13 cellular contexts compared by ENCODE assay signal in genomic region chr11:72075109-72075508, GRCh38. TPM values are rescaled to one million over a fixed set of nuclear protein-coding genes. Genes with fewer than 3 reads are reported as not detected.
A peak's percentile ranks its signal among the peaks of the same experiment; 100 is the strongest.
DNase-seq lines count a peak whose midpoint lies in the region; ATAC-seq, FAIRE-seq and TF ChIP-seq lines count a peak whose summit lies in the region.
"Had no signal": no experiment of that assay in that cellular context is flagged by ENCODE, and none has a peak within 500 bp of the region (broad histone marks: within the 10 kb centered on the region; RNA-seq: fewer than 3 reads in every experiment).

No MANE protein-coding gene starts in this region.

- H3K4me1 ChIP-seq in SK-N-SH (ENCODE audit: control insufficient read depth in 1 of 2, insufficient read depth in 2 of 2, low read depth in 1 of 2, low read length in 1 of 2) = peaks cover 7 to 34% of the 10 kb centered on the region in 2 experiments
- H3K4me1 ChIP-seq in H1 (replicated peaks in 1 of 4; ENCODE audit: control insufficient read depth in 3 of 4, insufficient read depth in 4 of 4, low read length in 3 of 4) = peaks cover 0 to 11% (median 0%) of the 10 kb centered on the region in 4 experiments; a peak in 3 of 7 replicates
- peaks cover 15 to 92% (median 57%) of the 10 kb centered on the region in 6 donors for H3K4me1 ChIP-seq in spleen

- H3K79me2 ChIP-seq in SK-N-SH (ENCODE audit: insufficient read depth) = peaks cover 96% of the 10 kb centered on the region
- H3K79me2 ChIP-seq in H1 (ENCODE audit: control insufficient read depth in 1 of 2, insufficient read depth in 2 of 2, low read length in 2 of 2) = peaks cover 25 to 95% of the 10 kb centered on the region in 2 experiments

- H3K4me2 ChIP-seq in SK-N-SH (no peak overlapping the region), H1 (ENCODE audit: insufficient read depth in 1 of 2, low read depth in 2 of 2, low read length in 2 of 2) (no peak overlapping the region)
- H3K4me2 ChIP-seq: A549 had no signal

- H3K23me2 ChIP-seq in H1 (ENCODE audit: low read depth, low read length) = peaks cover 4% of the 10 kb centered on the region; the same call in 1 of the 2 replicates

- no peak for TF ChIP-seq EP300 in SK-N-SH (IDR thresholded peaks at IDR 0.05; ENCODE audit: borderline replicate concordance in 1 of 2, low read depth in 1 of 2, low read length in 1 of 2)
- TF ChIP-seq EP300 in H1 (IDR thresholded peaks at IDR 0.05; ENCODE audit: borderline replicate concordance in 1 of 2, low read depth in 2 of 2, low read length in 2 of 2) = no peak

- peak overlapping the region; percentile 4 to 12; a peak in 1 of 4 replicates for H3K27ac ChIP-seq in SK-N-SH (ENCODE audit: low read depth in 2 of 2, low read length in 1 of 2)
- no peak overlapping the region for H3K27ac ChIP-seq in H1 (ENCODE audit: low read depth, low read length)
- peak overlapping the region in 5 of 8 donors; percentile 16 to 69 (median 49) for H3K27ac ChIP-seq in spleen
- H3K27ac ChIP-seq: A549, uterus had no signal

- no peak overlapping the region for H3K4ac ChIP-seq in H1 (replicated peaks; ENCODE audit: insufficient read length, low read depth, low read length)

- POLR2A ChIA-PET in SK-N-SH (lab: Yijun Ruan, JAX) (no interaction called here), H1 (lab: Charles Lee; ENCODE audit: partially characterized antibody) (interaction anchor here (0.8 to 2.0 kb wide), 5 partner anchors 11 to 45 kb away, joined by 4 to 6 read pairs (median 5); partner anchors contain the start of gene ANAPC15)

- H4K91ac ChIP-seq in H1 (replicated peaks; ENCODE audit: insufficient read length, low read length) = no peak overlapping the region

- no peak overlapping the region for H3K56ac ChIP-seq in H1 (replicated peaks; ENCODE audit: insufficient read length, low read depth, low read length)

- CTCF ChIA-PET in SK-N-SH (lab: Yijun Ruan, JAX) = interaction anchor here (0.8 to 3.2 kb wide), 5 partner anchors 13 to 97 kb away, joined by 3 to 16 read pairs (median 5); no protein-coding TSS in a partner anchor
- CTCF ChIA-PET in H1 (lab: Charles Lee; ENCODE audit: partially characterized antibody) = interaction anchor here (0.8 to 5.1 kb wide), 22 partner anchors 9 to 174 kb away, joined by 3 to 33 read pairs (median 4); no protein-coding TSS in a partner anchor

- H3K9me3 ChIP-seq in SK-N-SH (no peaks in the 10 kb centered on the region), H1 (ENCODE audit: insufficient read depth in 2 of 2, low read depth in 1 of 2, low read length in 1 of 2) (no peaks in the 10 kb centered on the region), spleen (no peaks in the 10 kb centered on the region)
- H3K9me3 ChIP-seq: A549, uterus had no signal

- H3K9me2 ChIP-seq in SK-N-SH = no peaks in the 10 kb centered on the region

- no peak overlapping the region for H3K4me3 Mint-ChIP-seq in activated T-cell treated with anti-CD3 and anti-CD28 coated beads, Interleukin-2, amount 50 U/mL, for 24 hours

- H3K4me3 ChIP-seq in SK-N-SH (ENCODE audit: low read depth in 2 of 2, low read length in 1 of 2) = no peak overlapping the region
- H3K4me3 ChIP-seq in H1 (ENCODE audit: extremely low read depth in 1 of 4, insufficient read depth in 2 of 4, low read depth in 3 of 4, low read length in 4 of 4) = no peak overlapping the region
- no peak overlapping the region for H3K4me3 ChIP-seq in spleen
- H3K4me3 ChIP-seq: A549, uterus had no signal

- peaks cover 48% of the 10 kb centered on the region for H3K36me3 Mint-ChIP-seq in activated T-cell treated with anti-CD3 and anti-CD28 coated beads, Interleukin-2, amount 50 U/mL, for 24 hours (ENCODE audit: low read depth)

- intact Hi-C loops in spleen (cut with DNase I; ENCODE audit: low total_unique reads) = no loop called here

- H4K5ac ChIP-seq in H1 (ENCODE audit: insufficient read length, low read depth, low read length) = no peak overlapping the region

- H3K27me3 Mint-ChIP-seq in activated T-cell treated with anti-CD3 and anti-CD28 coated beads, Interleukin-2, amount 50 U/mL, for 24 hours = no peaks in the 10 kb centered on the region

- peaks cover 51% of the 10 kb centered on the region for H3K4me1 Mint-ChIP-seq in activated T-cell treated with anti-CD3 and anti-CD28 coated beads, Interleukin-2, amount 50 U/mL, for 24 hours (ENCODE audit: low read depth)

- TF ChIP-seq POLR2A in H1 (IDR thresholded peaks at IDR 0.05; ENCODE audit: control extremely low read depth in 1 of 2, low read depth in 2 of 2, low read length in 2 of 2) (no peak), spleen (IDR thresholded peaks at IDR 0.05) (no peak)

- H3K36me3 ChIP-seq in SK-N-SH (replicated peaks in 1 of 2; ENCODE audit: control insufficient read depth in 1 of 2, insufficient read depth in 2 of 2, low read length in 1 of 2) (peaks cover 0 to 4% of the 10 kb centered on the region in 2 experiments), H1 (ENCODE audit: control insufficient read depth in 2 of 4, insufficient read depth in 4 of 4, low read length in 3 of 4) (no peaks in the 10 kb centered on the region; a peak in 2 of 8 replicates), spleen (peaks cover 0 to 10% (median 3%) of the 10 kb centered on the region in 6 donors)
- H3K36me3 ChIP-seq: uterus had no signal

- TF ChIP-seq CTCF in SK-N-SH (IDR thresholded peaks at IDR 0.05) (peak; percentile 30), H1 (IDR thresholded peaks at IDR 0.05; ENCODE audit: control extremely low read depth in 1 of 3, insufficient read depth in 1 of 3, low read depth in 1 of 3, low read length in 3 of 3) (peak; percentile 8 to 53 (median 11); a peak in 2 of 4 replicates), spleen (IDR thresholded peaks at IDR 0.05 in 8 of 11, conservative IDR thresholded peaks at IDR 0.05 in 3 of 11) (peak in 1 of 11 experiments; percentile 26)

- H2BK5ac ChIP-seq in H1 (ENCODE audit: low read depth, low read length) = no peak overlapping the region

- no peak overlapping the region for H2BK15ac ChIP-seq in H1 (ENCODE audit: low read length)

- DNase-seq in SK-N-SH = no peak
- peak; percentile 51 for DNase-seq in NOMO-1 treated with DMSO at 0.1 percent for 48 hours (lab: John Stamatoyannopoulos, UW; ENCODE audit: unreplicated experiment)
- no peak for DNase-seq in H1 (ENCODE audit: low read depth in 1 of 2, low spot score in 2 of 2)
- no peak for DNase-seq in spleen
- DNase-seq in GM03348 (ENCODE audit: low spot score) = no peak
- no peak for DNase-seq in SW480 (ENCODE audit: low spot score)
- no peak for DNase-seq in activated T-cell treated with anti-CD3 and anti-CD28 coated beads, Interleukin-2, amount 50 U/mL, for 24 hours
- DNase-seq: NCI-H524 treated with DMSO at 0.1 percent for 48 hours; stimulated activated CD4-positive, alpha-beta T cell treated with anti-CD3 and anti-CD28 coated beads, Interleukin-4, amount 100 ng/mL, for 24 hours; uterus had no signal

- no peak overlapping the region for H2BK20ac ChIP-seq in H1 (ENCODE audit: low read length)

- H3K14ac ChIP-seq in H1 (ENCODE audit: insufficient read length) = no peak overlapping the region

- H3K23ac ChIP-seq in H1 (ENCODE audit: insufficient read length) = no peak overlapping the region

- peaks cover 30% of the 10 kb centered on the region for H3F3A ChIP-seq in SK-N-SH (replicated peaks; ENCODE audit: insufficient read depth)

- FAIRE-seq in H1 (lab: Jason Lieb, UNC) = no peak
- FAIRE-seq: A549 had no signal

- no peaks in the 10 kb centered on the region for H3K9me3 Mint-ChIP-seq in activated T-cell treated with anti-CD3 and anti-CD28 coated beads, Interleukin-2, amount 50 U/mL, for 24 hours

- no peak overlapping the region for H2AK5ac ChIP-seq in H1 (ENCODE audit: low read depth, low read length)

- H4K20me1 ChIP-seq in SK-N-SH (ENCODE audit: insufficient read depth) (no peaks in the 10 kb centered on the region), H1 (replicated peaks in 1 of 2; ENCODE audit: control insufficient read depth in 1 of 2, insufficient read depth in 2 of 2, low read length in 2 of 2) (peaks cover 4 to 13% of the 10 kb centered on the region in 2 experiments)

- no peak overlapping the region for H3K18ac ChIP-seq in H1 (ENCODE audit: extremely low read depth, low read length)

- 100% methylated on average over 1 of the region's 1 CpG for WGBS in SK-N-SH (ENCODE audit: low lambda C conversion rate)
- WGBS in H1 (ENCODE audit: extremely low coverage in 1 of 2, insufficient coverage in 1 of 2, insufficient read length in 1 of 2, insufficient replicate concordance in 2 of 2, low coverage in 1 of 2, low lambda C conversion rate in 2 of 2, missing lambda C conversion rate in 1 of 2), 2 experiments = 94% methylated on average over 1 of the region's 1 CpG; no CpG with 5 or more reads in 1 of the 2 experiments
- 81 to 93% (median 92%) methylated on average over 1 of the region's 1 CpG for WGBS in spleen, 5 donors

- TF ChIP-seq RAD21 in SK-N-SH (IDR thresholded peaks at IDR 0.05; ENCODE audit: low read length) (no peak), H1 (IDR thresholded peaks at IDR 0.05 in 1 of 2, conservative IDR thresholded peaks at IDR 0.05 in 1 of 2; ENCODE audit: low read depth in 2 of 2, low read length in 2 of 2) (peak in 1 of 2 experiments; percentile 26; a peak in 2 of 4 replicates)

- no peak overlapping the region for H2BK120ac ChIP-seq in H1 (replicated peaks; ENCODE audit: low read depth, low read length)

- no peak overlapping the region for H3K27ac Mint-ChIP-seq in activated T-cell treated with anti-CD3 and anti-CD28 coated beads, Interleukin-2, amount 50 U/mL, for 24 hours

- no peak overlapping the region for H2BK12ac ChIP-seq in H1 (ENCODE audit: low read depth, low read length)

- H4K8ac ChIP-seq in H1 (ENCODE audit: extremely low read depth, insufficient read depth, low read length) = no peak overlapping the region

- H2AFZ ChIP-seq in SK-N-SH (ENCODE audit: low read depth) (no peak overlapping the region), H1 (ENCODE audit: low read length) (no peak overlapping the region)

- H3K79me1 ChIP-seq in H1 (ENCODE audit: low read depth, low read length) = peaks cover 11% of the 10 kb centered on the region; the same call in 1 of the 2 replicates

- H3K27me3 ChIP-seq in SK-N-SH (ENCODE audit: insufficient read depth) = no peaks in the 10 kb centered on the region
- H3K27me3 ChIP-seq in H1 (replicated peaks in 1 of 4; ENCODE audit: control insufficient read depth in 3 of 4, extremely low read depth in 1 of 4, insufficient read depth in 3 of 4, low read length in 3 of 4) = no peaks in the 10 kb centered on the region
- no peaks in the 10 kb centered on the region for H3K27me3 ChIP-seq in spleen (replicated peaks in 1 of 7)
- H3K27me3 ChIP-seq: uterus had no signal

- no peak for ATAC-seq in SK-N-SH treated with all-trans-retinoic acid at 6 μM for 48 hours

- H3K9ac ChIP-seq in SK-N-SH (no peak overlapping the region), H1 (replicated peaks in 1 of 4; ENCODE audit: extremely low read depth in 1 of 4, low read depth in 3 of 4, low read length in 3 of 4) (no peak overlapping the region)

RNA-seq across cellular contexts. Expression of gene NUMA1, which starts 5.2 kb away (rescaled TPM):
- polyA plus RNA-seq in SK-N-SH (2012; rRNA removed) (111 TPM in 2 replicates), H1 (2011; rRNA removed) (101 and 137 TPM in 2 replicates), spleen (100 to 1,000 TPM in 2 of 3 donors, 10 to 100 TPM in 1; 75.5 to 164 (median 141) TPM)
- polyA plus RNA-seq in SK-N-SH (2012; cell fraction: cytosol; rRNA removed) = 32.2 and 47.9 TPM in 2 replicates
- 295 and 336 TPM in 2 replicates for polyA plus RNA-seq in SK-N-SH (2012; cell fraction: nucleus; rRNA removed)
- total RNA-seq in H1 (2021; fragmentation: NEBNext Ultra II Directional; extraction: Animal tissue kit (Norgen Biotek cat#: 25700)) = 107 and 108 TPM in 2 replicates
- polyA plus RNA-seq in H1 (2011; cell fraction: cytosol; rRNA removed) = 96.5 TPM
- 241 TPM for polyA plus RNA-seq in H1 (2011; cell fraction: nucleus; rRNA removed)
- polyA plus RNA-seq in H1 (2012, experiment 1 of 2) = 79.6 to 115 TPM (median 109 TPM) in 4 replicates
- 40.6 TPM for polyA plus RNA-seq in H1 (2012, experiment 2 of 2)
- polyA plus RNA-seq in H1 (2013, experiment 1 of 2) = 44.4 TPM
- 40.8 TPM for polyA plus RNA-seq in H1 (2013, experiment 2 of 2)
- 194 and 208 TPM in 2 replicates for polyA minus RNA-seq in H1 (2011; rRNA and poly(A)+ RNA removed)
- polyA minus RNA-seq in H1 (2011; cell fraction: cytosol; rRNA and poly(A)+ RNA removed) = 97.6 TPM
- 148 TPM for polyA minus RNA-seq in H1 (2011; cell fraction: nucleus; rRNA and poly(A)+ RNA removed)
- 100 to 1,000 TPM; 174 to 248 (median 203) TPM for total RNA-seq in spleen

RNA-seq across cellular contexts. Expression of gene LRRC51, which starts 5.5 kb away (rescaled TPM):
- polyA plus RNA-seq in SK-N-SH (2012; rRNA removed) (7.3 and 8.0 TPM in 2 replicates), H1 (2011; rRNA removed) (6.0 and 7.7 TPM in 2 replicates), spleen (1 to 10 TPM; 2.0 to 2.4 (median 2.2) TPM)
- polyA plus RNA-seq in SK-N-SH (2012; cell fraction: cytosol; rRNA removed) = 6.2 and 8.5 TPM in 2 replicates
- polyA plus RNA-seq in SK-N-SH (2012; cell fraction: nucleus; rRNA removed) = 6.0 and 7.2 TPM in 2 replicates
- total RNA-seq in H1 (2021; fragmentation: NEBNext Ultra II Directional; extraction: Animal tissue kit (Norgen Biotek cat#: 25700)) = 6.8 and 7.9 TPM in 2 replicates
- polyA plus RNA-seq in H1 (2011; cell fraction: cytosol; rRNA removed) = 10.9 TPM
- polyA plus RNA-seq in H1 (2011; cell fraction: nucleus; rRNA removed) = 5.4 TPM
- polyA plus RNA-seq in H1 (2012, experiment 1 of 2) = 6.4 to 10.3 TPM (median 7.4 TPM) in 4 replicates
- polyA plus RNA-seq in H1 (2012, experiment 2 of 2) = 3.5 TPM
- 4.0 TPM for polyA plus RNA-seq in H1 (2013, experiment 1 of 2)
- 4.6 TPM for polyA plus RNA-seq in H1 (2013, experiment 2 of 2)
- 6.8 and 15.9 TPM in 2 replicates for polyA minus RNA-seq in H1 (2011; rRNA and poly(A)+ RNA removed)
- 6.4 TPM for polyA minus RNA-seq in H1 (2011; cell fraction: cytosol; rRNA and poly(A)+ RNA removed)
- polyA minus RNA-seq in H1 (2011; cell fraction: nucleus; rRNA and poly(A)+ RNA removed) = 6.6 TPM
- total RNA-seq in spleen = 10 to 100 TPM in 1 of 7 donors, 1 to 10 TPM in 6; 3.3 to 10.0 (median 5.0) TPM

RNA-seq across cellular contexts. Expression of gene LAMTOR1, which starts 28.0 kb away (rescaled TPM):
- 128 and 129 TPM in 2 replicates for polyA plus RNA-seq in SK-N-SH (2012; rRNA removed)
- polyA plus RNA-seq in SK-N-SH (2012; cell fraction: cytosol; rRNA removed) = 97.5 and 122 TPM in 2 replicates
- 84.1 and 89.5 TPM in 2 replicates for polyA plus RNA-seq in SK-N-SH (2012; cell fraction: nucleus; rRNA removed)
- total RNA-seq in H1 (2021; fragmentation: NEBNext Ultra II Directional; extraction: Animal tissue kit (Norgen Biotek cat#: 25700)) = 81.0 and 82.1 TPM in 2 replicates
- polyA plus RNA-seq in H1 (2011; rRNA removed) = 160 and 164 TPM in 2 replicates
- polyA plus RNA-seq in H1 (2011; cell fraction: cytosol; rRNA removed) = 129 TPM
- polyA plus RNA-seq in H1 (2011; cell fraction: nucleus; rRNA removed) = 141 TPM
- polyA plus RNA-seq in H1 (2012, experiment 1 of 2) = 114 to 155 TPM (median 145 TPM) in 4 replicates
- 182 TPM for polyA plus RNA-seq in H1 (2012, experiment 2 of 2)
- polyA plus RNA-seq in H1 (2013, experiment 1 of 2) = 76.1 TPM
- 78.7 TPM for polyA plus RNA-seq in H1 (2013, experiment 2 of 2)
- polyA minus RNA-seq in H1 (2011; rRNA and poly(A)+ RNA removed) = 146 and 151 TPM in 2 replicates
- polyA minus RNA-seq in H1 (2011; cell fraction: cytosol; rRNA and poly(A)+ RNA removed) = 98.1 TPM
- polyA minus RNA-seq in H1 (2011; cell fraction: nucleus; rRNA and poly(A)+ RNA removed) = 80.7 TPM
- total RNA-seq in spleen = 100 to 1,000 TPM in 4 of 7 donors, 10 to 100 TPM in 3; 81.5 to 182 (median 119) TPM
- 100 to 1,000 TPM in 2 of 3 donors, 10 to 100 TPM in 1; 96.2 to 155 (median 143) TPM for polyA plus RNA-seq in spleen

RNA-seq across cellular contexts. Expression of gene TOMT, which starts 30.6 kb away (rescaled TPM):
- polyA plus RNA-seq in SK-N-SH (2012; rRNA removed) = not detected in 2 replicates
- not detected in 2 replicates for polyA plus RNA-seq in SK-N-SH (2012; cell fraction: cytosol; rRNA removed)
- 0.18 and 0.58 TPM in 2 replicates for polyA plus RNA-seq in SK-N-SH (2012; cell fraction: nucleus; rRNA removed)
- total RNA-seq in H1 (2021; fragmentation: NEBNext Ultra II Directional; extraction: Animal tissue kit (Norgen Biotek cat#: 25700)) = not detected in 2 replicates
- polyA plus RNA-seq in H1 (2011; rRNA removed) = 0.11 TPM in 1 of 2 replicates, not detected in the other
- not detected for polyA plus RNA-seq in H1 (2011; cell fraction: cytosol; rRNA removed)
- not detected for polyA plus RNA-seq in H1 (2011; cell fraction: nucleus; rRNA removed)
- polyA plus RNA-seq in H1 (2012, experiment 1 of 2) = not detected in 4 replicates
- polyA plus RNA-seq in H1 (2012, experiment 2 of 2) = not detected
- not detected for polyA plus RNA-seq in H1 (2013, experiment 1 of 2)
- not detected for polyA plus RNA-seq in H1 (2013, experiment 2 of 2)
- polyA minus RNA-seq in H1 (2011; rRNA and poly(A)+ RNA removed) = not detected in 2 replicates
- polyA minus RNA-seq in H1 (2011; cell fraction: cytosol; rRNA and poly(A)+ RNA removed) = not detected
- polyA minus RNA-seq in H1 (2011; cell fraction: nucleus; rRNA and poly(A)+ RNA removed) = not detected
- not detected for total RNA-seq in spleen
- polyA plus RNA-seq in spleen = not detected
- total RNA-seq: uterus had no signal
- polyA plus RNA-seq: A549, liver had no signal

RNA-seq across cellular contexts. Expression of gene ANAPC15, which starts 37.4 kb away (rescaled TPM):
- polyA plus RNA-seq in SK-N-SH (2012; rRNA removed) = 85.6 and 92.3 TPM in 2 replicates
- polyA plus RNA-seq in SK-N-SH (2012; cell fraction: cytosol; rRNA removed) = 121 and 159 TPM in 2 replicates
- polyA plus RNA-seq in SK-N-SH (2012; cell fraction: nucleus; rRNA removed) = 32.9 and 39.9 TPM in 2 replicates
- 70.0 and 74.9 TPM in 2 replicates for total RNA-seq in H1 (2021; fragmentation: NEBNext Ultra II Directional; extraction: Animal tissue kit (Norgen Biotek cat#: 25700))
- 66.2 and 70.4 TPM in 2 replicates for polyA plus RNA-seq in H1 (2011; rRNA removed)
- polyA plus RNA-seq in H1 (2011; cell fraction: cytosol; rRNA removed) = 130 TPM
- polyA plus RNA-seq in H1 (2011; cell fraction: nucleus; rRNA removed) = 40.5 TPM
- polyA plus RNA-seq in H1 (2012, experiment 1 of 2) = 94.7 to 119 TPM (median 103 TPM) in 4 replicates
- polyA plus RNA-seq in H1 (2012, experiment 2 of 2) = 90.3 TPM
- 61.3 TPM for polyA plus RNA-seq in H1 (2013, experiment 1 of 2)
- 64.7 TPM for polyA plus RNA-seq in H1 (2013, experiment 2 of 2)
- 22.8 and 31.9 TPM in 2 replicates for polyA minus RNA-seq in H1 (2011; rRNA and poly(A)+ RNA removed)
- polyA minus RNA-seq in H1 (2011; cell fraction: cytosol; rRNA and poly(A)+ RNA removed) = 20.6 TPM
- 28.0 TPM for polyA minus RNA-seq in H1 (2011; cell fraction: nucleus; rRNA and poly(A)+ RNA removed)
- 10 to 100 TPM; 16.5 to 33.5 (median 26.3) TPM for total RNA-seq in spleen
- 10 to 100 TPM; 49.4 to 65.6 (median 59.7) TPM for polyA plus RNA-seq in spleen

Comparison
In these comparisons a context has a peak if more than half of its experiments do, and no peak if none do; other contexts are left out.
1. Of the 17 proteins assayed by ChIP-seq in both H1 and SK-N-SH: peak only in H1: none; only in SK-N-SH: none; in both: CTCF; in neither: 15; mixed calls (peak in some experiments, not most) for 1.